13 cellular contexts compared by ENCODE assay signal in genomic region chr16:204046-204445, GRCh38. TPM values are rescaled to one million over a fixed set of nuclear protein-coding genes. Genes with fewer than 3 reads are reported as not detected.
"Had no signal": no experiment of that assay in that cellular context is flagged by ENCODE, and none has a peak within 500 bp of the region (broad histone marks: within the 10 kb centered on the region; RNA-seq: fewer than 3 reads in every experiment).

No MANE protein-coding gene starts in this region.

RNA-seq across cellular contexts. Expression of gene HBQ1, which starts 23.8 kb away (rescaled TPM):
- total RNA-seq: activated B cell treated with CpG ODN at 0.5 μM for 24 hours; activated CD4-positive, alpha-beta memory T cell treated with anti-CD3 and anti-CD28 coated beads for 36 hours; activated CD4-positive, alpha-beta memory T cell treated with anti-CD3 and anti-CD28 coated beads, Interleukin-2, amount 10 ng/mL, durations not matched to agents 7 days and 5 days; activated CD4-positive, alpha-beta T cell treated with anti-CD3 and anti-CD28 coated beads, Interleukin-2, amount 10 ng/mL, durations not matched to agents 7 days and 5 days; activated CD8-positive, alpha-beta memory T cell treated with anti-CD3 and anti-CD28 coated beads, Interleukin-2, amount 10 ng/mL, durations not matched to agents 7 days and 5 days; activated CD8-positive, alpha-beta T cell treated with anti-CD3 and anti-CD28 coated beads, Interleukin-2, amount 10 ng/mL, durations not matched to agents 7 days and 5 days; T-cell; T-helper 1 cell treated with Interleukin-12 subunit alpha and Interleukin-12 subunit beta and Interleukin-4 antibody, amounts not matched to agents 30 ng/mL and 1 ng/mL, for 36 hours; T-helper 2 cell treated with Interferon-gamma antibody and Interleukin-4, amounts not matched to agents 100 ng/mL and 5 ng/mL, for 36 hours had no signal

RNA-seq across cellular contexts. Expression of gene HBA1, which starts 27.6 kb away (rescaled TPM):
- total RNA-seq: activated CD4-positive, alpha-beta memory T cell treated with anti-CD3 and anti-CD28 coated beads for 36 hours; activated CD4-positive, alpha-beta memory T cell treated with anti-CD3 and anti-CD28 coated beads, Interleukin-2, amount 10 ng/mL, durations not matched to agents 7 days and 5 days; activated CD4-positive, alpha-beta T cell treated with anti-CD3 and anti-CD28 coated beads for 36 hours; activated CD4-positive, alpha-beta T cell treated with anti-CD3 and anti-CD28 coated beads, Interleukin-2, amount 10 ng/mL, durations not matched to agents 24 days and 14 days; activated CD4-positive, alpha-beta T cell treated with anti-CD3 and anti-CD28 coated beads, Interleukin-2, amount 10 ng/mL, durations not matched to agents 7 days and 5 days; activated CD8-positive, alpha-beta memory T cell treated with anti-CD3 and anti-CD28 coated beads for 36 hours; activated CD8-positive, alpha-beta memory T cell treated with anti-CD3 and anti-CD28 coated beads, Interleukin-2, amount 10 ng/mL, durations not matched to agents 7 days and 5 days; activated CD8-positive, alpha-beta T cell treated with anti-CD3 and anti-CD28 coated beads for 36 hours; activated CD8-positive, alpha-beta T cell treated with anti-CD3 and anti-CD28 coated beads, Interleukin-2, amount 10 ng/mL, durations not matched to agents 7 days and 5 days; T-helper 1 cell treated with Interleukin-12 subunit alpha and Interleukin-12 subunit beta and Interleukin-4 antibody, amounts not matched to agents 30 ng/mL and 1 ng/mL, for 36 hours; T-helper 2 cell treated with Interferon-gamma antibody and Interleukin-4, amounts not matched to agents 100 ng/mL and 5 ng/mL, for 36 hours had no signal

RNA-seq across cellular contexts. Expression of gene HBA2, which starts 31.4 kb away (rescaled TPM):
- total RNA-seq: activated CD4-positive, alpha-beta memory T cell treated with anti-CD3 and anti-CD28 coated beads for 36 hours; activated CD4-positive, alpha-beta memory T cell treated with anti-CD3 and anti-CD28 coated beads, Interleukin-2, amount 10 ng/mL, durations not matched to agents 7 days and 5 days; activated CD4-positive, alpha-beta T cell treated with anti-CD3 and anti-CD28 coated beads for 36 hours; activated CD4-positive, alpha-beta T cell treated with anti-CD3 and anti-CD28 coated beads, Interleukin-2, amount 10 ng/mL, durations not matched to agents 24 days and 14 days; activated CD8-positive, alpha-beta memory T cell treated with anti-CD3 and anti-CD28 coated beads for 36 hours; activated CD8-positive, alpha-beta memory T cell treated with anti-CD3 and anti-CD28 coated beads, Interleukin-2, amount 10 ng/mL, durations not matched to agents 7 days and 5 days; activated CD8-positive, alpha-beta T cell treated with anti-CD3 and anti-CD28 coated beads for 36 hours; activated CD8-positive, alpha-beta T cell treated with anti-CD3 and anti-CD28 coated beads, Interleukin-2, amount 10 ng/mL, durations not matched to agents 7 days and 5 days; T-helper 1 cell treated with Interleukin-12 subunit alpha and Interleukin-12 subunit beta and Interleukin-4 antibody, amounts not matched to agents 30 ng/mL and 1 ng/mL, for 36 hours; T-helper 2 cell treated with Interferon-gamma antibody and Interleukin-4, amounts not matched to agents 100 ng/mL and 5 ng/mL, for 36 hours had no signal
